Comparison of ENCODE assay signal across 18 cellular contexts in the genomic region with DNA sequence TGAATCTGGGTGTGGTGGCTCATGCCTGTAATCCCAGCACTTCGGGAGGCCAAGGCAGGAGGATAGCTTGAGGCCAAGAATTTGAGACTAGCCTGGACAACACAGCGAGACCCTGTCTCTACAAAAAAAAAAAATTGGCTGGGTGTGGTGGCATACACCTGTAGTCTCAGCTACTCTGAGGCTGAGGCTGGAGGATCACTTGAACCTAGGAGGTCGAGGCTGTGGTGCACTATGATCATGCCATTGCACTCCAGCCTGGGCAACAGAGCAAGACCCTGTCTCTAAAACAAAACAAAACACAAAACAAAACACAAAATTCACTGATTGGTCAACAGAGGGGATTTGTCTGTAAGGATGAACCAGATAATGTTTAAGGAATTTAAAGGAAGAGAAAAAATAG.
DNase-seq lines count a peak whose midpoint lies in the region; ATAC-seq and TF ChIP-seq lines count a peak whose summit lies in the region.
"Had no signal": no experiment of that assay in that cellular context is flagged by ENCODE, and none has a peak within 500 bp of the region (broad histone marks: within the 10 kb centered on the region; RNA-seq: fewer than 3 reads in every experiment).

No MANE protein-coding gene starts in this region.

- H3K27me3 Mint-ChIP-seq in CD14-positive monocyte (ENCODE audit: low read depth in 3 of 3) (no peaks in the 10 kb centered on the region), immature natural killer cell (ENCODE audit: low read depth in 3 of 3) (no peaks in the 10 kb centered on the region)
- H3K27me3 Mint-ChIP-seq in CD4-positive, alpha-beta memory T cell: no peaks in the 10 kb centered on the region
- no peaks in the 10 kb centered on the region for H3K27me3 Mint-ChIP-seq in activated CD8-positive, alpha-beta T cell treated with anti-CD3 and anti-CD28 coated beads, Interleukin-2, amount 10 ng/mL, durations not matched to agents 7 days and 5 days (ENCODE audit: low read depth)

- H3K9me3 Mint-ChIP-seq in CD14-positive monocyte (no peaks in the 10 kb centered on the region), immature natural killer cell (no peaks in the 10 kb centered on the region)
- no peaks in the 10 kb centered on the region for H3K9me3 Mint-ChIP-seq in CD4-positive, alpha-beta memory T cell
- H3K9me3 Mint-ChIP-seq in activated CD8-positive, alpha-beta T cell treated with anti-CD3 and anti-CD28 coated beads, Interleukin-2, amount 10 ng/mL, durations not matched to agents 7 days and 5 days (ENCODE audit: insufficient read depth): no peaks in the 10 kb centered on the region

- H3K4me3 Mint-ChIP-seq in CD14-positive monocyte (no peak overlapping the region), immature natural killer cell (peak overlapping the region; percentile 27 to 64 (median 47))
- peak overlapping the region; percentile 1 to 80 (median 44) for H3K4me3 Mint-ChIP-seq in CD4-positive, alpha-beta memory T cell
- peak overlapping the region; percentile 52 for H3K4me3 Mint-ChIP-seq in activated CD8-positive, alpha-beta T cell treated with anti-CD3 and anti-CD28 coated beads, Interleukin-2, amount 10 ng/mL, durations not matched to agents 7 days and 5 days

- intact Hi-C loops in CD14-positive monocyte (cut with micrococcal nuclease): no loop called here
- intact Hi-C loops in CD4-positive, alpha-beta memory T cell (cut with micrococcal nuclease): no loop called here

- CTCF ChIA-PET in CD4-positive, alpha-beta memory T cell (lab: Charles Lee; ENCODE audit: partially characterized antibody): interaction anchor here (1.0 to 4.1 kb wide), 4 partner anchors 22 to 120 kb away, joined by 3 to 24 read pairs (median 10); partner anchors contain the start of gene STIM1
- CTCF ChIA-PET in activated CD8-positive, alpha-beta T cell treated with anti-CD3 and anti-CD28 coated beads, Interleukin-2, amount 10 ng/mL, durations not matched to agents 7 days and 5 days (lab: Charles Lee): interaction anchor here (1.2 to 5.2 kb wide), 6 partner anchors 10 to 114 kb away, joined by 3 to 37 read pairs (median 12); partner anchors contain the start of gene STIM1

- DNase-seq in CD14-positive monocyte (ENCODE audit: low spot score) (no peak), immature natural killer cell (no peak), NCI-H1694 treated with DMSO at 0.1 percent for 48 hours (lab: John Stamatoyannopoulos, UW) (no peak), 8988T (no peak)
- DNase-seq in CD4-positive, alpha-beta memory T cell: no peak
- no peak for DNase-seq in activated CD8-positive, alpha-beta T cell treated with anti-CD3 and anti-CD28 coated beads, Interleukin-2, amount 10 ng/mL, durations not matched to agents 7 days and 5 days
- DNase-seq: activated effector memory CD4-positive, alpha-beta T cell treated with anti-CD3 and anti-CD28 coated beads, Interleukin-2, amount 50 U/mL, for 16 hours; Caco-2; EL; GM23248; lower lobe of right lung; NCI-H1105 treated with DMSO at 0.1 percent for 48 hours; NCI-H524; occipital lobe; stimulated activated CD4-positive, alpha-beta T cell treated with anti-CD3 and anti-CD28 coated beads, Interleukin-12 subunit alpha, Interleukin-12 subunit beta, amount 100 ng/mL, for 4 hours; stimulated activated CD8-positive, alpha-beta memory T cell treated with anti-CD3 and anti-CD28 coated beads, Interleukin-4, amount 100 ng/mL, for 48 hours; tibial artery had no signal

- no peak overlapping the region for H3K27ac ChIP-seq in CD4-positive, alpha-beta memory T cell (ENCODE audit: low read depth, low read length)
- H3K27ac ChIP-seq: GM23248, lower lobe of right lung, tibial artery had no signal

- peak; percentile 25 for ATAC-seq in activated CD8-positive, alpha-beta T cell treated with anti-CD3 and anti-CD28 coated beads, Interleukin-2, amount 10 ng/mL, durations not matched to agents 7 days and 5 days
- ATAC-seq in GM18502 (IDR thresholded peaks at IDR 0.05; ENCODE audit: poor library complexity, unreplicated experiment): no peak
- ATAC-seq: lower lobe of right lung had no signal

- H3K36me3 ChIP-seq in CD4-positive, alpha-beta memory T cell (ENCODE audit: insufficient read depth, low read length): peaks cover 9% of the 10 kb centered on the region

- H3K9me3 ChIP-seq in CD4-positive, alpha-beta memory T cell (ENCODE audit: control insufficient read depth in 1 of 2, low read length in 2 of 2): no peaks in the 10 kb centered on the region
- H3K9me3 ChIP-seq: Caco-2, lower lobe of right lung, tibial artery had no signal

- H3K27me3 ChIP-seq in CD4-positive, alpha-beta memory T cell (ENCODE audit: insufficient read depth, low read length): no peaks in the 10 kb centered on the region
- H3K27me3 ChIP-seq: tibial artery had no signal

- H3K36me3 Mint-ChIP-seq in CD14-positive monocyte: peaks cover 40 to 41% of the 10 kb centered on the region in 2 donors
- peaks cover 29 to 34% of the 10 kb centered on the region in 2 donors for H3K36me3 Mint-ChIP-seq in CD4-positive, alpha-beta memory T cell
- H3K36me3 Mint-ChIP-seq in activated CD8-positive, alpha-beta T cell treated with anti-CD3 and anti-CD28 coated beads, Interleukin-2, amount 10 ng/mL, durations not matched to agents 7 days and 5 days (ENCODE audit: low read depth): peaks cover 57% of the 10 kb centered on the region
- peaks cover 5 to 14% (median 9%) of the 10 kb centered on the region in 3 donors for H3K36me3 Mint-ChIP-seq in immature natural killer cell

- H3K4me1 Mint-ChIP-seq in CD14-positive monocyte: peaks cover 10% of the 10 kb centered on the region
- peaks cover 54 to 82% (median 69%) of the 10 kb centered on the region in 4 donors for H3K4me1 Mint-ChIP-seq in CD4-positive, alpha-beta memory T cell
- H3K4me1 Mint-ChIP-seq in activated CD8-positive, alpha-beta T cell treated with anti-CD3 and anti-CD28 coated beads, Interleukin-2, amount 10 ng/mL, durations not matched to agents 7 days and 5 days (ENCODE audit: low read depth): peaks cover 68% of the 10 kb centered on the region
- H3K4me1 Mint-ChIP-seq in immature natural killer cell: peaks cover 77 to 92% of the 10 kb centered on the region in 2 donors

- no peak for TF ChIP-seq CTCF in CD14-positive monocyte (IDR thresholded peaks at IDR 0.05)

- H3K27ac Mint-ChIP-seq in CD14-positive monocyte (peak overlapping the region in 4 of 7 donors; percentile 1 to 82 (median 20)), immature natural killer cell (peak overlapping the region; percentile 36 to 90 (median 74))
- H3K27ac Mint-ChIP-seq in CD4-positive, alpha-beta memory T cell: peak overlapping the region; percentile 0 to 90 (median 57)
- H3K27ac Mint-ChIP-seq in activated CD8-positive, alpha-beta T cell treated with anti-CD3 and anti-CD28 coated beads, Interleukin-2, amount 10 ng/mL, durations not matched to agents 7 days and 5 days: peak overlapping the region; percentile 88

- POLR2A ChIA-PET in CD4-positive, alpha-beta memory T cell (lab: Charles Lee; ENCODE audit: partially characterized antibody): interaction anchor here (1.1 to 2.8 kb wide), 4 partner anchors 22 to 115 kb away, joined by 3 to 12 read pairs (median 10); no protein-coding TSS in a partner anchor
- POLR2A ChIA-PET in activated CD8-positive, alpha-beta T cell treated with anti-CD3 and anti-CD28 coated beads, Interleukin-2, amount 10 ng/mL, durations not matched to agents 7 days and 5 days (lab: Charles Lee): interaction anchor here (1.4 kb wide), 1 partner anchor 10 kb away, joined by 4 read pairs; no protein-coding TSS in a partner anchor

- H3K4me3 ChIP-seq in CD4-positive, alpha-beta memory T cell (ENCODE audit: low read length in 2 of 2): no peak overlapping the region
- H3K4me3 ChIP-seq: GM23248, lower lobe of right lung, tibial artery had no signal

- H3K4me1 ChIP-seq in CD4-positive, alpha-beta memory T cell (ENCODE audit: insufficient read depth, low read length): peaks cover 49% of the 10 kb centered on the region
- H3K4me1 ChIP-seq: Caco-2, lower lobe of right lung had no signal

Comparison
In these comparisons a context has a peak if more than half of its experiments do, and no peak if none do; other contexts are left out.
1. H3K27ac Mint-ChIP-seq: peak in every context shown above with its lines; median percentile 88 in activated CD8-positive, alpha-beta T cell treated with anti-CD3 and anti-CD28 coated beads, Interleukin-2, amount 10 ng/mL, durations not matched to agents 7 days and 5 days; 74 in immature natural killer cell; 57 in CD4-positive, alpha-beta memory T cell; 20 in CD14-positive monocyte.
2. H3K4me3 Mint-ChIP-seq: peak in CD4-positive, alpha-beta memory T cell (8 of 8), activated CD8-positive, alpha-beta T cell treated with anti-CD3 and anti-CD28 coated beads, Interleukin-2, amount 10 ng/mL, durations not matched to agents 7 days and 5 days (single experiment) and immature natural killer cell (5 of 5); none in CD14-positive monocyte (0 of 2).